ENCODE assay signal across 8 cellular contexts in genomic region chr11:16604784-16605439, GRCh38.
DNase-seq lines count a peak whose midpoint lies in the region; ATAC-seq and TF ChIP-seq lines count a peak whose summit lies in the region.

No MANE protein-coding gene starts in this region.

- peak overlapping the region; percentile 90 for H3K4me3 Mint-ChIP-seq in nephron progenitor cell

- H3K27ac ChIP-seq in VCaP: peak overlapping the region; percentile 31; the same call in 1 of the 2 replicates

- no peak for ATAC-seq in HG02623 (IDR thresholded peaks at IDR 0.05; ENCODE audit: unreplicated experiment)
- no peak for ATAC-seq in HG03442 (IDR thresholded peaks at IDR 0.05; ENCODE audit: unreplicated experiment)
- ATAC-seq in GM18517 (IDR thresholded peaks at IDR 0.05; ENCODE audit: unreplicated experiment): no peak

- DNase-seq in CD1c-positive myeloid dendritic cell (ENCODE audit: extremely low spot score): peak; percentile 21
- DNase-seq in HFF-Myc (ENCODE audit: extremely low read depth, low read depth): no peak
- peak; percentile 37 for DNase-seq in fibroblast of pulmonary artery (ENCODE audit: low read depth)
- DNase-seq in nephron progenitor cell: peak; percentile 68

- no peak for TF ChIP-seq CTCF in HFF-Myc (IDR thresholded peaks at IDR 0.05; ENCODE audit: low read depth, low read length, missing control alignments)
- no peak for TF ChIP-seq CTCF in VCaP (conservative IDR thresholded peaks at IDR 0.05)
- no peak for TF ChIP-seq CTCF in fibroblast of pulmonary artery (IDR thresholded peaks at IDR 0.05; ENCODE audit: low read length, missing control alignments)
- TF ChIP-seq CTCF in nephron progenitor cell (IDR thresholded peaks at IDR 0.05): no peak

- peak overlapping the region; percentile 88 for H3K27ac Mint-ChIP-seq in nephron progenitor cell

- H3K36me3 Mint-ChIP-seq in nephron progenitor cell (ENCODE audit: low read depth): no peaks in the 10 kb centered on the region

- no peaks in the 10 kb centered on the region for H3K9me3 Mint-ChIP-seq in nephron progenitor cell

- peaks cover 30% of the 10 kb centered on the region for H3K27me3 Mint-ChIP-seq in nephron progenitor cell (ENCODE audit: low read depth, poor library complexity)

- H3K4me3 ChIP-seq in HFF-Myc (replicated peaks; ENCODE audit: low read depth, low read length): peak overlapping the region; percentile 32
- H3K4me3 ChIP-seq in fibroblast of pulmonary artery (replicated peaks; ENCODE audit: low read depth, low read length): peak overlapping the region; percentile 62

- peaks cover 29% of the 10 kb centered on the region for H3K4me1 Mint-ChIP-seq in nephron progenitor cell
